ENCODE assay signal across 8 cellular contexts in genomic region chr12:54439521-54440255, GRCh38. TPM values are rescaled to one million over a fixed set of nuclear protein-coding genes. Genes with fewer than 3 reads are reported as not detected.
DNase-seq lines count a peak whose midpoint lies in the region; ATAC-seq, FAIRE-seq and TF ChIP-seq lines count a peak whose summit lies in the region.

No MANE protein-coding gene starts in this region.

- no peaks in the 10 kb centered on the region for H3K36me3 ChIP-seq in GM23338 (ENCODE audit: insufficient read depth)

- H3K4me3 ChIP-seq in GM23338 (no peak overlapping the region), retinal pigment epithelial cell (ENCODE audit: low read length) (no peak overlapping the region), lower leg skin (ENCODE audit: low read depth, poor library complexity, severe bottlenecking) (no peak overlapping the region)

- FAIRE-seq in D721Med (lab: Jason Lieb, UNC) = no peak

- DNase-seq in D721Med (ENCODE audit: insufficient read length, low spot score) (no peak), GM23338 (ENCODE audit: low spot score) (peak; percentile 76), NCI-H345 (lab: John Stamatoyannopoulos, UW) (peak; percentile 11), left cardiac atrium (no peak), retinal pigment epithelial cell (ENCODE audit: low read depth) (no peak), lower leg skin (ENCODE audit: low spot score in 2 of 2) (no peak)

- intact Hi-C loops in left cardiac atrium (cut with DNase I) = loop anchor here (1.0 to 5.0 kb wide), 2 partner anchors 37 to 40 kb away; no protein-coding TSS in a partner anchor
- intact Hi-C loops in lower leg skin (cut with DNase I; ENCODE audit: low total_unique reads) = loop anchor here (2.0 kb wide), 1 partner anchor 39 kb away; no protein-coding TSS in a partner anchor

- H3K9me2 ChIP-seq in GM23338 (ENCODE audit: insufficient read depth) = no peaks in the 10 kb centered on the region

- peaks cover 5% of the 10 kb centered on the region; the same call in 2 of the 3 replicates for H3K4me1 Mint-ChIP-seq in GM23338
- H3K4me1 Mint-ChIP-seq in activated T-helper 17 cell treated with anti-CD3 and anti-CD28 coated beads, Interleukin-2, amount 50 U/mL, for 72 hours = peaks cover 6% of the 10 kb centered on the region

- peak; percentile 66 for TF ChIP-seq CTCF in D721Med (IDR thresholded peaks at IDR 0.05; ENCODE audit: insufficient read depth, missing control alignments)
- peak; percentile 86 to 88 for TF ChIP-seq CTCF in GM23338 (conservative IDR thresholded peaks at IDR 0.05; ENCODE audit: low read depth in 2 of 2)
- TF ChIP-seq CTCF in retinal pigment epithelial cell (conservative IDR thresholded peaks at IDR 0.05; ENCODE audit: low read depth, low read length) = peak; percentile 82
- peak in 1 of 3 donors; percentile 51 for TF ChIP-seq CTCF in lower leg skin (IDR thresholded peaks at IDR 0.05)

- ATAC-seq in GM23338 = peak; percentile 90
- peak; percentile 45 for ATAC-seq in activated T-helper 17 cell treated with anti-CD3 and anti-CD28 coated beads, Interleukin-2, amount 50 U/mL, for 72 hours (replicated peaks)
- ATAC-seq in left cardiac atrium = peak; percentile 92 to 94
- no peak for ATAC-seq in GM19455 (IDR thresholded peaks at IDR 0.05; ENCODE audit: unreplicated experiment)

- H3F3A ChIP-seq in GM23338 (replicated peaks; ENCODE audit: low read depth) = no peaks in the 10 kb centered on the region

- no peak overlapping the region for H3K27ac Mint-ChIP-seq in GM23338
- peak overlapping the region; percentile 56 for H3K27ac Mint-ChIP-seq in activated T-helper 17 cell treated with anti-CD3 and anti-CD28 coated beads, Interleukin-2, amount 50 U/mL, for 72 hours

- H3K79me2 ChIP-seq in GM23338 (replicated peaks; ENCODE audit: insufficient read depth) = no peaks in the 10 kb centered on the region

- no peaks in the 10 kb centered on the region for H3K36me3 Mint-ChIP-seq in GM23338 (ENCODE audit: low read depth)
- no peaks in the 10 kb centered on the region for H3K36me3 Mint-ChIP-seq in activated T-helper 17 cell treated with anti-CD3 and anti-CD28 coated beads, Interleukin-2, amount 50 U/mL, for 72 hours (ENCODE audit: low read depth)

- peaks cover 44% of the 10 kb centered on the region for H3K27me3 ChIP-seq in GM23338 (ENCODE audit: insufficient read depth)

- no peak for TF ChIP-seq POLR2A in lower leg skin (IDR thresholded peaks at IDR 0.05)

- H3K4me3 Mint-ChIP-seq in GM23338 = no peak overlapping the region
- H3K4me3 Mint-ChIP-seq in activated T-helper 17 cell treated with anti-CD3 and anti-CD28 coated beads, Interleukin-2, amount 50 U/mL, for 72 hours = no peak overlapping the region

- H4K20me1 ChIP-seq in GM23338 (replicated peaks; ENCODE audit: insufficient read depth) = no peaks in the 10 kb centered on the region

- H3K27ac ChIP-seq in GM23338 (ENCODE audit: low read depth) = no peak overlapping the region

- no peak overlapping the region for H3K4me2 ChIP-seq in GM23338

- WGBS in lower leg skin, 2 donors = 41 to 43% methylated on average over 10 of the region's 10 CpGs

- H3K4me1 ChIP-seq in GM23338 (ENCODE audit: insufficient read depth) = no peaks in the 10 kb centered on the region

- peak overlapping the region; percentile 15; the same call in 1 of the 2 replicates for H2AFZ ChIP-seq in GM23338

- no peaks in the 10 kb centered on the region for H3K9me3 Mint-ChIP-seq in GM23338
- no peaks in the 10 kb centered on the region for H3K9me3 Mint-ChIP-seq in activated T-helper 17 cell treated with anti-CD3 and anti-CD28 coated beads, Interleukin-2, amount 50 U/mL, for 72 hours

- peaks cover 21% of the 10 kb centered on the region for H3K27me3 Mint-ChIP-seq in GM23338 (ENCODE audit: insufficient read depth, low read depth, poor library complexity)
- H3K27me3 Mint-ChIP-seq in activated T-helper 17 cell treated with anti-CD3 and anti-CD28 coated beads, Interleukin-2, amount 50 U/mL, for 72 hours = no peaks in the 10 kb centered on the region

TF ChIP-seq in GM23338, 12 proteins besides CTCF, POLR2A, EP300 and RAD21 (continues in another document):
- TF ChIP-seq POLR2AphosphoS5 (IDR thresholded peaks at IDR 0.05; ENCODE audit: low read depth) (no peak), EZH2 (IDR thresholded peaks at IDR 0.05; ENCODE audit: low read depth, unreplicated experiment) (no peak), EZH2phosphoT487 (IDR thresholded peaks at IDR 0.05; ENCODE audit: unreplicated experiment) (no peak), REST (IDR thresholded peaks at IDR 0.05; ENCODE audit: unreplicated experiment) (no peak)

RNA-seq across cellular contexts. Expression of gene ITGA5, which starts 20.6 kb away (rescaled TPM):
- 23.7 and 24.2 TPM in 2 replicates for total RNA-seq in GM23338 (2014; rRNA removed; shearing (Covaris generic))
- 5.9 and 7.3 TPM in 2 replicates for polyA plus RNA-seq in GM23338 (2016; fragmentation: Nextera tagmentation; extraction: Ambion mirVana)
- total RNA-seq in activated T-helper 17 cell treated with anti-CD3 and anti-CD28 coated beads, Interleukin-2, amount 50 U/mL, for 72 hours = 100 to 1,000 TPM in 1 of 2 donors, 10 to 100 TPM in 1; 29.9 to 211 TPM
- total RNA-seq in left cardiac atrium = 100 to 1,000 TPM in 1 of 2 donors, 10 to 100 TPM in 1; 45.7 to 133 TPM
- total RNA-seq in lower leg skin = 10 to 100 TPM; 21.2 to 75.9 (median 29.4) TPM

RNA-seq across cellular contexts. Expression of gene GTSF1, which starts 33.7 kb away (rescaled TPM):
- total RNA-seq in GM23338 (2014; rRNA removed; shearing (Covaris generic)) = not detected in 2 replicates
- polyA plus RNA-seq in GM23338 (2016; fragmentation: Nextera tagmentation; extraction: Ambion mirVana) = 1.3 and 2.3 TPM in 2 replicates
- total RNA-seq in activated T-helper 17 cell treated with anti-CD3 and anti-CD28 coated beads, Interleukin-2, amount 50 U/mL, for 72 hours = 10 to 100 TPM; 16.4 to 21.2 TPM
- total RNA-seq in left cardiac atrium (1 to 10 TPM in 1 of 2 donors, not detected in 1; 1.0 TPM), lower leg skin (not detected)

RNA-seq across cellular contexts. Expression of gene ZNF385A, which starts 55.2 kb away (rescaled TPM):
- 10.9 and 22.3 TPM in 2 replicates for total RNA-seq in GM23338 (2014; rRNA removed; shearing (Covaris generic))
- 19.6 and 21.7 TPM in 2 replicates for polyA plus RNA-seq in GM23338 (2016; fragmentation: Nextera tagmentation; extraction: Ambion mirVana)
- 1 to 10 TPM in 1 of 2 donors, under 1 TPM in 1; 0.48 to 2.6 TPM for total RNA-seq in activated T-helper 17 cell treated with anti-CD3 and anti-CD28 coated beads, Interleukin-2, amount 50 U/mL, for 72 hours
- total RNA-seq in left cardiac atrium (10 to 100 TPM; 20.4 to 24.2 TPM), lower leg skin (100 to 1,000 TPM in 3 of 4 donors, 10 to 100 TPM in 1; 89.0 to 183 (median 146) TPM)

RNA-seq across cellular contexts. Expression of gene NCKAP1L, which starts 57.9 kb away (rescaled TPM):
- not detected in 2 replicates for total RNA-seq in GM23338 (2014; rRNA removed; shearing (Covaris generic))
- 0.12 TPM in 1 of 2 replicates, not detected in the other for polyA plus RNA-seq in GM23338 (2016; fragmentation: Nextera tagmentation; extraction: Ambion mirVana)
- 100 to 1,000 TPM; 152 to 189 TPM for total RNA-seq in activated T-helper 17 cell treated with anti-CD3 and anti-CD28 coated beads, Interleukin-2, amount 50 U/mL, for 72 hours
- total RNA-seq in left cardiac atrium = 10 to 100 TPM; 13.7 to 24.9 TPM
- total RNA-seq in lower leg skin = 1 to 10 TPM; 4.0 to 5.0 (median 4.6) TPM

Comparison
In these comparisons a context has a peak if more than half of its experiments do, and no peak if none do; other contexts are left out.
1. DNase-seq: peak in GM23338 (single experiment) and NCI-H345 (single experiment); none in D721Med (single experiment), left cardiac atrium (single experiment), retinal pigment epithelial cell (single experiment) and lower leg skin (0 of 2).
2. RNA of gene GTSF1, which starts 33.7 kb away (total RNA-seq): 16.4 to 21.2 TPM in activated T-helper 17 cell treated with anti-CD3 and anti-CD28 coated beads, Interleukin-2, amount 50 U/mL, for 72 hours; 1.0 TPM in left cardiac atrium, not detected in GM23338 and not detected in lower leg skin; every median in the first group is over 4 times any median in the second.